8 cellular contexts compared by ENCODE assay signal in genomic region chr14:99320105-99320572, GRCh38. TPM values are rescaled to one million over a fixed set of nuclear protein-coding genes. Genes with fewer than 3 reads are reported as not detected.
DNase-seq lines count a peak whose midpoint lies in the region; ATAC-seq and TF ChIP-seq lines count a peak whose summit lies in the region.

No MANE protein-coding gene starts in this region.

- intact Hi-C loops in right lobe of liver (cut with DNase I): no loop called here

- H3K27ac ChIP-seq in brain microvascular endothelial cell (no peak overlapping the region), right lobe of liver (no peak overlapping the region)

- 17% methylated on average over 4 of the region's 23 CpGs for WGBS in right lobe of liver (ENCODE audit: insufficient coverage, low coverage, low lambda C conversion rate, missing lambda C conversion rate)

- H3K4me3 ChIP-seq in brain microvascular endothelial cell (ENCODE audit: low read depth, low read length): no peak overlapping the region
- no peak overlapping the region for H3K4me3 ChIP-seq in right lobe of liver

- CTCF ChIA-PET in HEK293T (lab: Yijun Ruan, JAX): interaction anchor here (0.6 to 1.7 kb wide), 30 partner anchors 9 to 343 kb away, joined by 3 to 14 read pairs (median 4); no protein-coding TSS in a partner anchor

- ATAC-seq in right lobe of liver: peak in 1 of 4 donors; percentile 11
- ATAC-seq in HG03520 (IDR thresholded peaks at IDR 0.05; ENCODE audit: unreplicated experiment): no peak

- no peaks in the 10 kb centered on the region for H3K36me3 ChIP-seq in brain microvascular endothelial cell (replicated peaks)
- H3K36me3 ChIP-seq in right lobe of liver: no peaks in the 10 kb centered on the region

- TF ChIP-seq POLR2A in right lobe of liver (IDR thresholded peaks at IDR 0.05): no peak

- in situ Hi-C loops in brain microvascular endothelial cell (cut with HindIII; ENCODE audit: low pct_ligation_motif_present, low sequenced_read_pairs): no loop called here

- no peaks in the 10 kb centered on the region for H3K9me3 ChIP-seq in right lobe of liver

- POLR2A ChIA-PET in HEK293T (lab: Yijun Ruan, JAX): interaction anchor here (0.6 to 0.7 kb wide), 2 partner anchors 16 to 96 kb away, joined by 3 read pairs; no protein-coding TSS in a partner anchor

- H3K4me1 ChIP-seq in right lobe of liver: peaks cover 0 to 32% (median 11%) of the 10 kb centered on the region in 4 donors

- peak; percentile 88 for DNase-seq in HEK293T (ENCODE audit: extremely low spot score)
- peak; percentile 22 for DNase-seq in NCI-H128 (lab: John Stamatoyannopoulos, UW; ENCODE audit: unreplicated experiment)
- DNase-seq in UCSD-AML1 (lab: John Stamatoyannopoulos, UW; ENCODE audit: unreplicated experiment): peak; percentile 65
- DNase-seq in brain microvascular endothelial cell: no peak
- peak in 1 of 3 donors; percentile 37 for DNase-seq in right lobe of liver
- peak; percentile 69 for DNase-seq in stimulated activated CD8-positive, alpha-beta memory T cell treated with anti-CD3 and anti-CD28 coated beads, Interleukin-4, amount 100 ng/mL, for 24 hours (ENCODE audit: low read depth)

- H3K27me3 ChIP-seq in brain microvascular endothelial cell (replicated peaks) (no peaks in the 10 kb centered on the region), right lobe of liver (no peaks in the 10 kb centered on the region)

- TF ChIP-seq CTCF in GM12874 (IDR thresholded peaks at IDR 0.05; ENCODE audit: insufficient read depth, low read depth, low read length) (peak; percentile 86), brain microvascular endothelial cell (IDR thresholded peaks at IDR 0.05; ENCODE audit: low read depth, low read length, missing control alignments) (peak; percentile 83), right lobe of liver (IDR thresholded peaks at IDR 0.05) (peak; percentile 58 to 81 (median 67))

TF ChIP-seq in HEK293T, 16 proteins besides CTCF, POLR2A, EP300 and RAD21:
- TF ChIP-seq NFRKB (IDR thresholded peaks at IDR 0.05) (no peak), ARNT (IDR thresholded peaks at IDR 0.05) (no peak)

RNA-seq across cellular contexts. Expression of gene BCL11B, which starts 48.1 kb away (rescaled TPM):
- under 1 TPM; 0.04 to 0.61 (median 0.24) TPM for total RNA-seq in right lobe of liver
